In the genomic region with DNA sequence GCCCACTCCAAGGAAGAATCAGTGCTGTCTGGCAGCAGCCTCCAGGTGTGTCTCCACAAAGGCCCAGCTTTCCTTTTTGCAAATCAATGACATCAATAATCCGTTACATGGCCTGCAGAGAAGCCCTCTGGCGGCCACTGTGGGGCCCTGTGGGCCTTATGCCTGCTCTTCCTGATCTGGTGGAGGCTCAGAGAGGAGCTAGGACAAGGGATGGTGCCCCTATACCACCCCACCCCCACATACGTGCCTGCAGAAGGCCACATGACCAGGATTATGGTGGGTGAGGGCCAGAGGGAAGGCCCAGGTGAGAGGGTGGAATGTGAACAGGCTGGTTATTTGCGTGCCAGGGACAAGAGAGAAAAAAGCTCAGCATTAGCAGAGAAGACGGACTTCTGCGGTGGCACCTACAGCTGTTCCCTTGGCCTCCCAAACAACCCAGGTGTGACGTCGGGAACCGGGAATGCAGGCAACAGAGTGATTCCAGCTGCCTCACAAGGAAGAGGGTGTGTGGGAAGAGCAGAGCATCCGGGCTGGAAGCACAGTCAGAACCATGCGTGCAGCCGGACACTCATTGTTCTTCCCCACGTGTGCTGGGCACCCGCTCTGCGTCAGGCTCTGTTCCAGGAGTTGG, we compare ENCODE assay signal across 9 cellular contexts. TPM values are rescaled to one million over a fixed set of nuclear protein-coding genes. Genes with fewer than 3 reads are reported as not detected.
DNase-seq lines count a peak whose midpoint lies in the region; ATAC-seq and TF ChIP-seq lines count a peak whose summit lies in the region.
"Had no signal": no experiment of that assay in that cellular context is flagged by ENCODE, and none has a peak within 500 bp of the region (broad histone marks: within the 10 kb centered on the region; RNA-seq: fewer than 3 reads in every experiment).

No MANE protein-coding gene starts in this region.

- no peaks in the 10 kb centered on the region for H3K36me3 ChIP-seq in testis (ENCODE audit: low read depth, missing control alignments)

- peaks cover 16% of the 10 kb centered on the region for H3K27me3 Mint-ChIP-seq in activated T-cell treated with anti-CD3 and anti-CD28 coated beads, Interleukin-2, amount 50 U/mL, for 24 hours
- peaks cover 8% of the 10 kb centered on the region for H3K27me3 Mint-ChIP-seq in activated T-cell treated with anti-CD3 and anti-CD28 coated beads, Interleukin-2, amount 50 U/mL, for 4 hours (ENCODE audit: low read depth)
- H3K27me3 Mint-ChIP-seq in activated CD4-positive, alpha-beta T cell treated with anti-CD3 and anti-CD28 coated beads, Interleukin-2, amount 10 ng/mL, durations not matched to agents 7 days and 5 days, result peaks cover 32% of the 10 kb centered on the region

- TF ChIP-seq POLR2A in testis (IDR thresholded peaks at IDR 0.05), result no peak

- H3K27ac ChIP-seq in testis, result no peak overlapping the region

- H3K27ac Mint-ChIP-seq in activated T-cell treated with anti-CD3 and anti-CD28 coated beads, Interleukin-2, amount 50 U/mL, for 24 hours, result no peak overlapping the region
- no peak overlapping the region for H3K27ac Mint-ChIP-seq in activated CD4-positive, alpha-beta T cell treated with anti-CD3 and anti-CD28 coated beads, Interleukin-2, amount 10 ng/mL, durations not matched to agents 7 days and 5 days
- H3K27ac Mint-ChIP-seq: stimulated activated naive CD8-positive, alpha-beta T cell treated with anti-CD3 and anti-CD28 coated beads, Interleukin-15, Interleukin-2, amounts not matched to agents 100 ng/mL and 50 ng/mL, for 24 hours had no signal

- DNase-seq in activated T-cell treated with anti-CD3 and anti-CD28 coated beads, Interleukin-2, amount 50 U/mL, for 24 hours, result peak; percentile 21
- DNase-seq in activated T-cell treated with anti-CD3 and anti-CD28 coated beads, Interleukin-2, amount 50 U/mL, for 4 hours, result no peak
- DNase-seq in RKO (ENCODE audit: low spot score) (peak; percentile 33), foreskin fibroblast (peak; percentile 36 to 65), testis (peak; percentile 21), NCI-H2029 (lab: John Stamatoyannopoulos, UW) (no peak)
- DNase-seq in activated CD4-positive, alpha-beta T cell treated with anti-CD3 and anti-CD28 coated beads, Interleukin-2, amount 10 ng/mL, durations not matched to agents 7 days and 5 days, result no peak

- no peaks in the 10 kb centered on the region for H3K27me3 ChIP-seq in testis

- no peak for ATAC-seq in activated T-cell treated with anti-CD3 and anti-CD28 coated beads, Interleukin-2, amount 50 U/mL, for 4 hours
- no peak for ATAC-seq in HG03139 (IDR thresholded peaks at IDR 0.05; ENCODE audit: unreplicated experiment)

- 71 to 72% methylated on average over 14 to 15 of the region's 15 CpGs for WGBS in testis, 2 donors

- no peaks in the 10 kb centered on the region for H3K4me1 Mint-ChIP-seq in activated T-cell treated with anti-CD3 and anti-CD28 coated beads, Interleukin-2, amount 50 U/mL, for 24 hours (ENCODE audit: low read depth)
- no peaks in the 10 kb centered on the region for H3K4me1 Mint-ChIP-seq in activated T-cell treated with anti-CD3 and anti-CD28 coated beads, Interleukin-2, amount 50 U/mL, for 4 hours (ENCODE audit: low read depth)
- no peaks in the 10 kb centered on the region for H3K4me1 Mint-ChIP-seq in activated CD4-positive, alpha-beta T cell treated with anti-CD3 and anti-CD28 coated beads, Interleukin-2, amount 10 ng/mL, durations not matched to agents 7 days and 5 days

- POLR2A ChIA-PET in activated CD4-positive, alpha-beta T cell treated with anti-CD3 and anti-CD28 coated beads, Interleukin-2, amount 10 ng/mL, durations not matched to agents 7 days and 5 days (lab: Charles Lee), result no interaction called here

- no peaks in the 10 kb centered on the region for H3K9me3 Mint-ChIP-seq in activated T-cell treated with anti-CD3 and anti-CD28 coated beads, Interleukin-2, amount 50 U/mL, for 24 hours
- H3K9me3 Mint-ChIP-seq in activated T-cell treated with anti-CD3 and anti-CD28 coated beads, Interleukin-2, amount 50 U/mL, for 4 hours, result no peaks in the 10 kb centered on the region
- no peaks in the 10 kb centered on the region for H3K9me3 Mint-ChIP-seq in activated CD4-positive, alpha-beta T cell treated with anti-CD3 and anti-CD28 coated beads, Interleukin-2, amount 10 ng/mL, durations not matched to agents 7 days and 5 days
- H3K9me3 Mint-ChIP-seq: stimulated activated naive CD8-positive, alpha-beta T cell treated with anti-CD3 and anti-CD28 coated beads, Interleukin-15, Interleukin-2, amounts not matched to agents 100 ng/mL and 50 ng/mL, for 24 hours had no signal

- CTCF ChIA-PET in activated CD4-positive, alpha-beta T cell treated with anti-CD3 and anti-CD28 coated beads, Interleukin-2, amount 10 ng/mL, durations not matched to agents 7 days and 5 days (lab: Charles Lee), result interaction anchor here (2.4 kb wide), 1 partner anchor 23 kb away, joined by 9 read pairs; a partner anchor contains a TSS

- H3K36me3 Mint-ChIP-seq in activated T-cell treated with anti-CD3 and anti-CD28 coated beads, Interleukin-2, amount 50 U/mL, for 24 hours (ENCODE audit: low read depth), result no peaks in the 10 kb centered on the region
- no peaks in the 10 kb centered on the region for H3K36me3 Mint-ChIP-seq in activated T-cell treated with anti-CD3 and anti-CD28 coated beads, Interleukin-2, amount 50 U/mL, for 4 hours (ENCODE audit: insufficient read depth)
- H3K36me3 Mint-ChIP-seq in activated CD4-positive, alpha-beta T cell treated with anti-CD3 and anti-CD28 coated beads, Interleukin-2, amount 10 ng/mL, durations not matched to agents 7 days and 5 days (ENCODE audit: low read depth), result no peaks in the 10 kb centered on the region

- H3K4me3 ChIP-seq in foreskin fibroblast (ENCODE audit: low read depth in 1 of 2, low read length in 2 of 2), result no peak overlapping the region
- H3K4me3 ChIP-seq in testis, result no peak overlapping the region

- TF ChIP-seq CTCF in foreskin fibroblast (IDR thresholded peaks at IDR 0.05; ENCODE audit: low read depth, low read length), result peak; percentile 48
- peak in 1 of 3 experiments; percentile 9 for TF ChIP-seq CTCF in testis (IDR thresholded peaks at IDR 0.05)

- no peak overlapping the region for H3K4me3 Mint-ChIP-seq in activated T-cell treated with anti-CD3 and anti-CD28 coated beads, Interleukin-2, amount 50 U/mL, for 24 hours
- no peak overlapping the region for H3K4me3 Mint-ChIP-seq in activated T-cell treated with anti-CD3 and anti-CD28 coated beads, Interleukin-2, amount 50 U/mL, for 4 hours
- H3K4me3 Mint-ChIP-seq in activated CD4-positive, alpha-beta T cell treated with anti-CD3 and anti-CD28 coated beads, Interleukin-2, amount 10 ng/mL, durations not matched to agents 7 days and 5 days, result no peak overlapping the region
- H3K4me3 Mint-ChIP-seq: stimulated activated naive CD8-positive, alpha-beta T cell treated with anti-CD3 and anti-CD28 coated beads, Interleukin-15, Interleukin-2, amounts not matched to agents 100 ng/mL and 50 ng/mL, for 24 hours had no signal

- intact Hi-C loops in testis (cut with DNase I; ENCODE audit: low total_unique reads), result no loop called here

- no peaks in the 10 kb centered on the region for H3K4me1 ChIP-seq in testis

- no peaks in the 10 kb centered on the region for H3K9me3 ChIP-seq in testis

RNA-seq across cellular contexts. Expression of a gene that starts 22.5 kb away (rescaled TPM):
- 100 to 1,000 TPM; 228 to 251 (median 230) TPM for total RNA-seq in activated T-cell treated with anti-CD3 and anti-CD28 coated beads, Interleukin-2, amount 50 U/mL, for 4 hours
- total RNA-seq in testis, result 10 to 100 TPM; 67.1 to 85.6 TPM
- polyA plus RNA-seq in testis (ENCODE audit: insufficient read depth, low read depth, low replicate concordance), result 99.3 TPM
- total RNA-seq in activated CD4-positive, alpha-beta T cell treated with anti-CD3 and anti-CD28 coated beads, Interleukin-2, amount 10 ng/mL, durations not matched to agents 7 days and 5 days, result 100 to 1,000 TPM; 148 to 157 TPM

RNA-seq across cellular contexts. Expression of a gene that starts 23.1 kb away (rescaled TPM):
- total RNA-seq in activated T-cell treated with anti-CD3 and anti-CD28 coated beads, Interleukin-2, amount 50 U/mL, for 4 hours, result 10 to 100 TPM; 16.1 to 18.6 (median 16.7) TPM
- total RNA-seq in testis, result 100 to 1,000 TPM; 166 to 190 TPM
- polyA plus RNA-seq in testis (ENCODE audit: insufficient read depth, low read depth, low replicate concordance), result 155 TPM
- 10 to 100 TPM; 14.7 to 16.3 TPM for total RNA-seq in activated CD4-positive, alpha-beta T cell treated with anti-CD3 and anti-CD28 coated beads, Interleukin-2, amount 10 ng/mL, durations not matched to agents 7 days and 5 days

RNA-seq across cellular contexts. Expression of a gene that starts 45.4 kb away (rescaled TPM):
- total RNA-seq in activated T-cell treated with anti-CD3 and anti-CD28 coated beads, Interleukin-2, amount 50 U/mL, for 4 hours, result not detected
- total RNA-seq in testis, result 1 to 10 TPM; 3.5 to 6.1 TPM
- polyA plus RNA-seq in testis (ENCODE audit: insufficient read depth, low read depth, low replicate concordance), result 2.1 TPM
- total RNA-seq in activated CD4-positive, alpha-beta T cell treated with anti-CD3 and anti-CD28 coated beads, Interleukin-2, amount 10 ng/mL, durations not matched to agents 7 days and 5 days, result not detected

Comparison
In these comparisons a context has a peak if more than half of its experiments do, and no peak if none do; other contexts are left out.
1. DNase-seq: peak in activated T-cell treated with anti-CD3 and anti-CD28 coated beads, Interleukin-2, amount 50 U/mL, for 24 hours (single experiment), RKO (single experiment), foreskin fibroblast (2 of 2) and testis (single experiment); none in activated T-cell treated with anti-CD3 and anti-CD28 coated beads, Interleukin-2, amount 50 U/mL, for 4 hours (single experiment), NCI-H2029 (single experiment) and activated CD4-positive, alpha-beta T cell treated with anti-CD3 and anti-CD28 coated beads, Interleukin-2, amount 10 ng/mL, durations not matched to agents 7 days and 5 days (single experiment).
2. RNA of a gene that starts 23.1 kb away (total RNA-seq): 166 to 190 TPM in testis; 16.1 to 18.6 TPM in activated T-cell treated with anti-CD3 and anti-CD28 coated beads, Interleukin-2, amount 50 U/mL, for 4 hours and 14.7 to 16.3 TPM in activated CD4-positive, alpha-beta T cell treated with anti-CD3 and anti-CD28 coated beads, Interleukin-2, amount 10 ng/mL, durations not matched to agents 7 days and 5 days; every median in the first group is over 4 times any median in the second.
3. RNA of a gene that starts 45.4 kb away (total RNA-seq): 3.5 to 6.1 TPM in testis; not detected in activated T-cell treated with anti-CD3 and anti-CD28 coated beads, Interleukin-2, amount 50 U/mL, for 4 hours and not detected in activated CD4-positive, alpha-beta T cell treated with anti-CD3 and anti-CD28 coated beads, Interleukin-2, amount 10 ng/mL, durations not matched to agents 7 days and 5 days; every median in the first group is over 4 times any median in the second.